Comparison of ENCODE assay signal across 8 cellular contexts in the genomic region with DNA sequence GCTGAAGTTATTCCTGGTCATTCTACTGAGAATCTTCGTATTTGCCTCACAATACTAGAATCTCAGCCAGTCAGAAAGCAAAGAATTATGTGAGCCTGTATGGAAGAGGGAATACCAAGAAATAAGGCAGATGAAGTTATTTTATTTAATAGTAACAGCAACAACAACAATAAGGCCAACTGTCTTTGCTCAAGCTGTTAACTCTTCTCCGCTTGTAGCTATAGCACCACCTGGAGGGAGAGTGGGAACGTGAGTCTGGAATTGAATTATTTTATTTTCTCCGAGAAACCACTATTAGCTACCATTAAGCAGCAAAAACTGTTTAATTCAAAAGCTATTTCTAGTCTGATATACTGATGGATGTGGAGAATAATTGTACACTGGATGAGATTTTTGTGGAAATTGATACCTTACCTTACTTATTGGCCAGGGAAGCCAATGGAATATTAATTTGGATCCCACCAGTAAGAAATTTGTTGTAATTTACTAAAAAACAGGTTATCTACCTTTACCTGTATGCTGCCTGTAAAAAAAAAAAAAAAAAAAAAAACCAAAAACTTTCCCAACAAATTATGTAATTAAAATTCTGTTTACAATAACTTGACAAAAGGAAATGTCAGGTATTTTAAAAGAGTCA. TPM values are rescaled to one million over a fixed set of nuclear protein-coding genes. Genes with fewer than 3 reads are reported as not detected.
A peak's percentile ranks its signal among the peaks of the same experiment; 100 is the strongest.
DNase-seq lines count a peak whose midpoint lies in the region; ATAC-seq, FAIRE-seq and TF ChIP-seq lines count a peak whose summit lies in the region.

No MANE protein-coding gene starts in this region.

- dilution Hi-C loops in IMR-90 (cut with HindIII; ENCODE audit: low sequenced_read_pairs, unreplicated experiment), result no loop called here
- dilution Hi-C loops in endothelial cell of umbilical vein (cut with MboI; ENCODE audit: extremely low pct_ligation_motif_present, low sequenced_read_pairs), result no loop called here

- H3K4me3 ChIP-seq in IMR-90 (ENCODE audit: insufficient read depth, low read depth, low read length) (no peak overlapping the region), RWPE2 (ENCODE audit: severe bottlenecking) (no peak overlapping the region), endothelial cell of umbilical vein (replicated peaks in 1 of 3; ENCODE audit: insufficient read depth in 1 of 3, low read depth in 1 of 3, low read length in 3 of 3) (no peak overlapping the region), mesendoderm (ENCODE audit: low read length) (no peak overlapping the region)

- DNase-seq in NCI-H1436 (lab: John Stamatoyannopoulos, UW), result peak; percentile 14
- DNase-seq in NCI-H1436 treated with DMSO at 0.1 percent for 48 hours (lab: John Stamatoyannopoulos, UW), result no peak
- DNase-seq in IMR-90, result peak; percentile 70
- no peak for DNase-seq in RWPE2 (ENCODE audit: low spot score)
- DNase-seq in endothelial cell of umbilical vein (ENCODE audit: low read depth, low spot score), result peak; percentile 71
- DNase-seq in mesendoderm, result peak; percentile 66
- DNase-seq in activated effector memory CD4-positive, alpha-beta T cell treated with anti-CD3 and anti-CD28 coated beads, Interleukin-2, amount 50 U/mL, for 16 hours, result no peak

- H3K14ac ChIP-seq in IMR-90 (replicated peaks; ENCODE audit: low read depth, low read length), result no peak overlapping the region

- in situ Hi-C loops in IMR-90 (cut with MboI; ENCODE audit: low sequenced_read_pairs), result loop anchor here (10.0 kb wide), 1 partner anchor 290 kb away; no protein-coding TSS in a partner anchor

- peak; percentile 91 for TF ChIP-seq RAD21 in IMR-90 (IDR thresholded peaks at IDR 0.05; ENCODE audit: low read length)

- FAIRE-seq in endothelial cell of umbilical vein (lab: Jason Lieb, UNC), result no peak

- H2AFZ ChIP-seq in IMR-90 (replicated peaks; ENCODE audit: low read length, poor library complexity), result no peak overlapping the region
- no peak overlapping the region for H2AFZ ChIP-seq in endothelial cell of umbilical vein (ENCODE audit: low read depth, low read length)

- H2BK120ac ChIP-seq in IMR-90 (ENCODE audit: low read depth, low read length) (no peak overlapping the region), mesendoderm (ENCODE audit: low read depth, low read length) (no peak overlapping the region)

- H3K27me3 ChIP-seq in IMR-90 (ENCODE audit: control insufficient read depth, insufficient read depth, low read length) (no peaks in the 10 kb centered on the region), RWPE2 (ENCODE audit: insufficient read depth, poor library complexity, severe bottlenecking) (no peaks in the 10 kb centered on the region), endothelial cell of umbilical vein (ENCODE audit: control insufficient read depth in 2 of 2, insufficient read depth in 2 of 2, low read length in 2 of 2) (no peaks in the 10 kb centered on the region), mesendoderm (ENCODE audit: insufficient read depth, low read length, poor library complexity) (no peaks in the 10 kb centered on the region)

- no peak overlapping the region for H4K5ac ChIP-seq in IMR-90 (ENCODE audit: low read depth, low read length)
- no peak overlapping the region for H4K5ac ChIP-seq in mesendoderm (ENCODE audit: low read length)

- no peak for TF ChIP-seq POLR2A in IMR-90 (IDR thresholded peaks at IDR 0.05; ENCODE audit: low read depth, low read length)
- TF ChIP-seq POLR2A in endothelial cell of umbilical vein (IDR thresholded peaks at IDR 0.05; ENCODE audit: low read depth, low read length), result no peak

- peak; percentile 54 for ATAC-seq in IMR-90 (ENCODE audit: low read depth)
- ATAC-seq in RWPE2 (ENCODE audit: low read depth), result peak; percentile 67
- ATAC-seq in GM21381 (IDR thresholded peaks at IDR 0.05; ENCODE audit: unreplicated experiment), result no peak

- H3K79me1 ChIP-seq in IMR-90 (ENCODE audit: low read depth in 1 of 2, low read length in 2 of 2) (peaks cover 17 to 23% of the 10 kb centered on the region in 2 experiments; a peak in 2 of 4 replicates), mesendoderm (ENCODE audit: low read length) (no peaks in the 10 kb centered on the region)

- H2AK9ac ChIP-seq in IMR-90 (replicated peaks; ENCODE audit: low read depth, low read length, poor library complexity), result no peak overlapping the region

- H2BK20ac ChIP-seq in IMR-90 (ENCODE audit: low read depth, low read length), result no peak overlapping the region

- H3K4ac ChIP-seq in IMR-90 (ENCODE audit: low read depth, low read length) (no peak overlapping the region), mesendoderm (ENCODE audit: low read depth, low read length) (no peak overlapping the region)

- BruUV-seq in IMR-90 (replicated peaks; lab: Mats Ljungman, UMichigan), result no TSS peak
- no TSS peak for BruUV-seq in endothelial cell of umbilical vein (replicated peaks; lab: Mats Ljungman, UMichigan)

- H2BK15ac ChIP-seq in IMR-90 (ENCODE audit: low read depth, low read length) (no peak overlapping the region), mesendoderm (replicated peaks; ENCODE audit: low read depth) (no peak overlapping the region)

- H2AK5ac ChIP-seq in IMR-90 (ENCODE audit: low read depth, low read length), result no peak overlapping the region
- H2AK5ac ChIP-seq in mesendoderm (ENCODE audit: low read length), result no peak overlapping the region

- H3K27ac ChIP-seq in IMR-90 (ENCODE audit: insufficient read depth, low read length) (no peak overlapping the region), RWPE2 (ENCODE audit: poor library complexity, severe bottlenecking) (no peak overlapping the region), endothelial cell of umbilical vein (ENCODE audit: insufficient read depth, low read depth, low read length) (no peak overlapping the region), mesendoderm (ENCODE audit: low read depth, low read length) (no peak overlapping the region)

- H3K56ac ChIP-seq in IMR-90 (ENCODE audit: extremely low read depth, insufficient read depth, low read length), result no peak overlapping the region
- no peak overlapping the region for H3K56ac ChIP-seq in mesendoderm (ENCODE audit: low read length)

- no peak overlapping the region for H3K9ac ChIP-seq in IMR-90 (ENCODE audit: low read depth, low read length)
- H3K9ac ChIP-seq in endothelial cell of umbilical vein (replicated peaks; ENCODE audit: extremely low read depth, insufficient read depth, low read length), result no peak overlapping the region
- no peak overlapping the region for H3K9ac ChIP-seq in mesendoderm (ENCODE audit: low read length)

- no peak overlapping the region for H4K91ac ChIP-seq in IMR-90 (ENCODE audit: insufficient read depth, low read depth, low read length)

- H3K23ac ChIP-seq in IMR-90 (ENCODE audit: low read depth, low read length) (no peak overlapping the region), mesendoderm (ENCODE audit: low read length) (no peak overlapping the region)

- H3K79me2 ChIP-seq in endothelial cell of umbilical vein (ENCODE audit: control insufficient read depth, insufficient read depth, low read length) (no peaks in the 10 kb centered on the region), mesendoderm (ENCODE audit: control insufficient read depth, insufficient read depth, low read length) (no peaks in the 10 kb centered on the region)

- H3K9me3 ChIP-seq in IMR-90 (ENCODE audit: control insufficient read depth, insufficient read depth, low read length) (no peaks in the 10 kb centered on the region), RWPE2 (ENCODE audit: severe bottlenecking) (no peaks in the 10 kb centered on the region), endothelial cell of umbilical vein (replicated peaks; ENCODE audit: control insufficient read depth, insufficient read depth, low read length) (no peaks in the 10 kb centered on the region)

- no peaks in the 10 kb centered on the region for H3K9me1 ChIP-seq in IMR-90 (ENCODE audit: insufficient read depth, low read length)
- H3K9me1 ChIP-seq in endothelial cell of umbilical vein (replicated peaks; ENCODE audit: control insufficient read depth, extremely low read depth, insufficient read depth, low read length), result no peaks in the 10 kb centered on the region

- H3K36me3 ChIP-seq in IMR-90 (ENCODE audit: control insufficient read depth, insufficient read depth, low read length) (peaks cover 8% of the 10 kb centered on the region; the same call in 1 of the 2 replicates), RWPE2 (ENCODE audit: low read depth) (peaks cover 40% of the 10 kb centered on the region), endothelial cell of umbilical vein (ENCODE audit: control insufficient read depth in 2 of 2, extremely low read depth in 1 of 2, insufficient read depth in 2 of 2, low read length in 2 of 2) (peaks cover 2% of the 10 kb centered on the region in 2 experiments), mesendoderm (ENCODE audit: control insufficient read depth, insufficient read depth, low read length) (no peaks in the 10 kb centered on the region)

- H4K20me1 ChIP-seq in IMR-90 (ENCODE audit: insufficient read depth, low read length) (no peaks in the 10 kb centered on the region; the same call in 1 of the 2 replicates), endothelial cell of umbilical vein (replicated peaks; ENCODE audit: control insufficient read depth, extremely low read depth, insufficient read depth, low read length) (no peaks in the 10 kb centered on the region)

- WGBS in IMR-90 (ENCODE audit: extremely low coverage in 2 of 2, insufficient read length in 1 of 2), 2 experiments, result no CpG with 5 or more reads among the region's 4 CpGs
- no CpG with 5 or more reads among the region's 4 CpGs for WGBS in mesendoderm (ENCODE audit: extremely low coverage, insufficient coverage, low lambda C conversion rate)

- intact Hi-C loops in IMR-90 (cut with micrococcal nuclease) (loop anchor here (1.0 to 5.0 kb wide), 5 partner anchors 100 to 314 kb away; a partner anchor contains a TSS), endothelial cell of umbilical vein (cut with micrococcal nuclease) (loop anchor here (1.0 to 10.0 kb wide), 4 partner anchors 56 to 292 kb away; a partner anchor contains a TSS)

- POLR2A ChIA-PET in IMR-90 (lab: Charles Lee; ENCODE audit: unreplicated experiment), result interaction anchor here (0.6 kb wide), 1 partner anchor 220 kb away, joined by 3 read pairs; no protein-coding TSS in a partner anchor
- POLR2A ChIA-PET in endothelial cell of umbilical vein (lab: Charles Lee), result interaction anchor here (0.6 kb wide), 1 partner anchor 58 kb away, joined by 3 read pairs; no protein-coding TSS in a partner anchor

- no peak overlapping the region for H2BK5ac ChIP-seq in IMR-90 (ENCODE audit: low read depth, low read length, poor library complexity, severe bottlenecking)
- no peak overlapping the region for H2BK5ac ChIP-seq in mesendoderm (ENCODE audit: low read length)

- H3K4me1 ChIP-seq in IMR-90 (ENCODE audit: control insufficient read depth, insufficient read depth, low read length) (no peaks in the 10 kb centered on the region), RWPE2 (ENCODE audit: insufficient read depth, poor library complexity, severe bottlenecking) (peaks cover 8% of the 10 kb centered on the region), endothelial cell of umbilical vein (ENCODE audit: control insufficient read depth, extremely low read depth, insufficient read depth, low read length) (no peaks in the 10 kb centered on the region), mesendoderm (ENCODE audit: control insufficient read depth, low read depth, low read length) (no peaks in the 10 kb centered on the region)

- H4K8ac ChIP-seq in IMR-90 (ENCODE audit: low read depth in 2 of 2, low read length in 2 of 2) (no peak overlapping the region), mesendoderm (ENCODE audit: low read depth, low read length) (no peak overlapping the region)

- CTCF ChIA-PET in IMR-90 (lab: Yijun Ruan, JAX) (interaction anchor here (0.6 to 1.6 kb wide), 7 partner anchors 9 to 293 kb away, joined by 3 to 7 read pairs (median 4); no protein-coding TSS in a partner anchor), endothelial cell of umbilical vein (lab: Charles Lee) (interaction anchor here (0.5 to 5.6 kb wide), 43 partner anchors 8 to 792 kb away, joined by 3 to 139 read pairs (median 4); a partner anchor contains a TSS)

- no peak overlapping the region for H3K18ac ChIP-seq in IMR-90 (ENCODE audit: low read depth, low read length)
- no peak overlapping the region for H3K18ac ChIP-seq in mesendoderm (ENCODE audit: low read length)

- no peak overlapping the region for H3K4me2 ChIP-seq in IMR-90 (ENCODE audit: low read depth, low read length)
- no peak overlapping the region for H3K4me2 ChIP-seq in endothelial cell of umbilical vein (ENCODE audit: insufficient read depth, low read length)
- H3K4me2 ChIP-seq in mesendoderm (ENCODE audit: low read length), result no peak overlapping the region

- TF ChIP-seq CTCF in IMR-90 (conservative IDR thresholded peaks at IDR 0.05; ENCODE audit: low read depth, low read length) (peak; percentile 80), RWPE2 (IDR thresholded peaks at IDR 0.05; ENCODE audit: poor library complexity, severe bottlenecking) (peak; percentile 99), endothelial cell of umbilical vein (IDR thresholded peaks at IDR 0.05; ENCODE audit: extremely low read depth in 1 of 2, insufficient read depth in 1 of 2, low read depth in 1 of 2, low read length in 2 of 2) (peak; percentile 49 to 58)

RNA-seq across cellular contexts. Expression of a gene that starts 50.1 kb away (rescaled TPM):
- 0.36 and 0.56 TPM in 2 replicates for total RNA-seq in IMR-90 (2012; rRNA removed)
- 0.89 and 1.3 TPM in 2 replicates for polyA plus RNA-seq in IMR-90 (2012; rRNA removed)
- polyA plus RNA-seq in IMR-90 (2012; cell fraction: cytosol; rRNA removed), result 0.25 and 0.43 TPM in 2 replicates
- 2.5 and 7.9 TPM in 2 replicates for polyA plus RNA-seq in IMR-90 (2012; cell fraction: nucleus; rRNA removed; ENCODE audit: low replicate concordance)
- total RNA-seq in endothelial cell of umbilical vein, result 5.9 and 10.1 TPM in 2 replicates
- polyA plus RNA-seq in endothelial cell of umbilical vein, result 1.9 and 2.6 TPM in 2 replicates
- polyA plus RNA-seq in endothelial cell of umbilical vein (2011; cell fraction: cytosol; rRNA removed), result 3.9 and 4.9 TPM in 2 replicates
- 19.0 and 26.6 TPM in 2 replicates for polyA plus RNA-seq in endothelial cell of umbilical vein (2011; cell fraction: nucleus; rRNA removed)
- polyA plus RNA-seq in endothelial cell of umbilical vein (2012), result 5.2 and 5.9 TPM in 2 replicates
- polyA minus RNA-seq in endothelial cell of umbilical vein, result 1.7 and 1.8 TPM in 2 replicates
- polyA minus RNA-seq in endothelial cell of umbilical vein (2011; cell fraction: cytosol; rRNA and poly(A)+ RNA removed), result 1.0 TPM
- polyA minus RNA-seq in endothelial cell of umbilical vein (2011; cell fraction: nucleus; rRNA and poly(A)+ RNA removed), result 4.0 and 4.3 TPM in 2 replicates
- polyA plus RNA-seq in mesendoderm (2013, experiment 1 of 2), result 9.8 TPM
- 10.0 TPM for polyA plus RNA-seq in mesendoderm (2013, experiment 2 of 2)

Comparison
In these comparisons a context has a peak if more than half of its experiments do, and no peak if none do; other contexts are left out.
1. DNase-seq: peak in NCI-H1436 (single experiment), IMR-90 (single experiment), endothelial cell of umbilical vein (single experiment) and mesendoderm (single experiment); none in NCI-H1436 treated with DMSO at 0.1 percent for 48 hours (single experiment), RWPE2 (single experiment) and activated effector memory CD4-positive, alpha-beta T cell treated with anti-CD3 and anti-CD28 coated beads, Interleukin-2, amount 50 U/mL, for 16 hours (single experiment).
2. Peak in every context shown above with its lines, with median percentiles within 50 percentile points of each other: CTCF ChIP-seq.